In the genomic region with DNA sequence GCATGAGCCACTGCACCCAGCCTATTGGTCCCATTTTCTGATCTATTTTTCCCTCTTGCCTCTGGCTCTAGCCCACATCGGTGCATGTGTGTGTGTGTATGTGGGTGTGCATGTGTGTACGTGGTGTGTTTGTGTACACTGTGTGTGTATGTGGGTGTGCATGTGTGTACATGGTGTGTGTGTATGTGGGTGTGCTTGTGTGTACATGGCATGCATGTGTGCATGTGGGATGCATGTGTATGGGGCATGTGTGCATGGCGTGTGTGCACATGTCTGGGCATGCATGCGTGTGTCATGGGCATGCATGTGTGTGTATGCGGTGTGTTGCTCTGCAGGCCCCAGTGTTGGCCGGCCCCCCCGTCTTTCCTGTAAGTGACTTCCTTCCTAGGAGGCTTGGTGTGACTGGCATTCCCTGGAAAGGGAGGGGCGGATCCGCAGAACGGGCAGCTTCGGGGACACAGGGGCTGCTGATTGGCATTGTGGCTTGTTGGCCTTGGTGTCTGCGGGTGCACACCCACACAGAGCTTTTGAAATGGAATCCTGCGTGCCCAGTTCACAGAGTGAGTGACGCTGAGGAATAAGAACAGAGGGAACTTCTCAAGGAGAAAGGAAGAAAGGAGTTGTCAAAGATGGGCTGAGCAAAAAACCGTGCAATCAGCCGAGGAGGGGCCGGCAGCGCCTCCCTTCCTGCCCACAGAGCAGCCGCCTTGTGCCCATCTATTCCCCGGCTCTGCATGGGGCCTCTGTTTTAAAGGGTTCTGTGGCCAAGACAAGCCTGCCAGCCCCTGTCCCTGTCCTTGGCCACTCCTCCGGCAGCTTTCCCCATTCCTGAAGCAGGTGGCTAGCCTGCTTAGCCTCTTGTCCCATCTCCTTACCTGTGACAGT, we compare ENCODE assay signal across 9 cellular contexts. TPM values are rescaled to one million over a fixed set of nuclear protein-coding genes. Genes with fewer than 3 reads are reported as not detected.
DNase-seq lines count a peak whose midpoint lies in the region; ATAC-seq, FAIRE-seq and TF ChIP-seq lines count a peak whose summit lies in the region.
"Had no signal": no experiment of that assay in that cellular context is flagged by ENCODE, and none has a peak within 500 bp of the region (broad histone marks: within the 10 kb centered on the region; RNA-seq: fewer than 3 reads in every experiment).

No MANE protein-coding gene starts in this region.

- H3K4me3 ChIP-seq in psoas muscle = no peak overlapping the region

- TF ChIP-seq POLR2A in H54 (IDR thresholded peaks at IDR 0.05; ENCODE audit: low read depth, low read length) = no peak

- peak; percentile 69 for DNase-seq in CMK (ENCODE audit: low read depth)
- no peak for DNase-seq in T-helper 17 cell
- DNase-seq in psoas muscle = peak; percentile 52 to 60
- DNase-seq in COR-L47 (lab: John Stamatoyannopoulos, UW) = no peak
- no peak for DNase-seq in COLO829 (ENCODE audit: low spot score)
- no peak for DNase-seq in H54 (ENCODE audit: insufficient read length, low spot score)
- DNase-seq: activated CD4-positive, alpha-beta T cell treated with anti-CD3 and anti-CD28 coated beads, Interleukin-2, amount 50 U/mL, for 1 hour had no signal

- no peaks in the 10 kb centered on the region for H3K36me3 Mint-ChIP-seq in T-helper 17 cell (ENCODE audit: low read depth)

- H3K9me3 ChIP-seq in T-helper 17 cell (ENCODE audit: control insufficient read depth, low read length, poor library complexity, severe bottlenecking) (no peaks in the 10 kb centered on the region), psoas muscle (no peaks in the 10 kb centered on the region)

- intact Hi-C loops in psoas muscle (cut with DNase I) = no loop called here

- peaks cover 41% of the 10 kb centered on the region for H3K4me1 Mint-ChIP-seq in T-helper 17 cell

- H3K4me3 Mint-ChIP-seq in T-helper 17 cell = peak overlapping the region; percentile 88

- H3K36me3 ChIP-seq in psoas muscle (ENCODE audit: insufficient read depth in 1 of 2, low read depth in 1 of 2) = peaks cover 0 to 12% of the 10 kb centered on the region in 2 donors

- H3K4me1 ChIP-seq in psoas muscle = peaks cover 41% of the 10 kb centered on the region

- peak overlapping the region; percentile 89 for H3K27ac Mint-ChIP-seq in T-helper 17 cell

- 40 to 64% (median 45%) methylated on average over 21 of the region's 21 CpGs for WGBS in psoas muscle, 3 donors

- no peaks in the 10 kb centered on the region for H3K27me3 Mint-ChIP-seq in T-helper 17 cell

- no peak for TF ChIP-seq CTCF in psoas muscle (IDR thresholded peaks at IDR 0.05)

- peak overlapping the region; percentile 66 for H3K27ac ChIP-seq in psoas muscle

- no peaks in the 10 kb centered on the region for H3K27me3 ChIP-seq in psoas muscle (ENCODE audit: insufficient read depth in 3 of 3, low read length in 2 of 3)

- ATAC-seq in T-helper 17 cell = no peak
- ATAC-seq in esophagus mucosa = peak; percentile 10
- ATAC-seq in psoas muscle = no peak
- no peak for ATAC-seq in GM21723 (IDR thresholded peaks at IDR 0.05; ENCODE audit: unreplicated experiment)

- FAIRE-seq in H54 (lab: Jason Lieb, UNC) = no peak

RNA-seq across cellular contexts. Expression of a gene that starts 8.0 kb away (rescaled TPM):
- total RNA-seq in T-helper 17 cell (100 to 1,000 TPM in 1 of 2 donors, 10 to 100 TPM in 1; 93.1 to 106 TPM), esophagus mucosa (134 TPM), psoas muscle (10 to 100 TPM; 28.8 to 43.2 (median 38.5) TPM)
- 10 to 100 TPM; 17.2 to 96.5 (median 20.2) TPM for polyA plus RNA-seq in psoas muscle

RNA-seq across cellular contexts. Expression of a gene that starts 49.2 kb away (rescaled TPM):
- 10 to 100 TPM; 22.0 to 26.0 TPM for total RNA-seq in T-helper 17 cell
- 2,371 TPM for total RNA-seq in esophagus mucosa
- 10 to 100 TPM; 16.0 to 24.8 (median 20.7) TPM for total RNA-seq in psoas muscle
- polyA plus RNA-seq in psoas muscle = 10 to 100 TPM; 16.7 to 35.2 (median 25.2) TPM

Comparison
In these comparisons a context has a peak if more than half of its experiments do, and no peak if none do; other contexts are left out.
1. DNase-seq: peak in CMK (single experiment) and psoas muscle (2 of 2); none in T-helper 17 cell (0 of 3), COR-L47 (single experiment), COLO829 (single experiment) and H54 (single experiment).
2. RNA of a gene that starts 49.2 kb away (total RNA-seq): 2,371 TPM in esophagus mucosa (single experiment); 22.0 to 26.0 TPM in T-helper 17 cell and 16.0 to 24.8 TPM in psoas muscle; every median in the first group is over 10 times any median in the second.